In genomic region chr12:111123390-111123789, GRCh38 we compare ENCODE assay signal across 19 cellular contexts.
"Had no signal": no experiment of that assay in that cellular context is flagged by ENCODE, and none has a peak within 500 bp of the region (broad histone marks: within the 10 kb centered on the region; RNA-seq: fewer than 3 reads in every experiment).

No MANE protein-coding gene starts in this region.

- H3K36me3 ChIP-seq: SJCRH30 had no signal

- ATAC-seq: Right ventricle myocardium inferior, SK-N-SH treated with all-trans-retinoic acid at 6 μM for 48 hours had no signal

- H3K27ac ChIP-seq: SJCRH30 had no signal

- DNase-seq: KBM-7, MV-4-11, NCI-H1048, NCI-H1105, NCI-H1436 treated with DMSO at 0.1 percent for 48 hours, NCI-H1694, NCI-H187 treated with DMSO at 0.1 percent for 48 hours, NCI-H2029 treated with DMSO at 0.1 percent for 48 hours, NCI-H2171 treated with DMSO at 0.1 percent for 48 hours, NCI-H345, NCI-H446 treated with DMSO at 0.1 percent for 48 hours, NCI-H510A treated with DMSO at 0.1 percent for 48 hours, NCI-H526 treated with DMSO at 0.1 percent for 48 hours, NCI-H774, RPMI8226, SHP77 treated with DMSO at 0.1 percent for 48 hours, SJCRH30 had no signal

- H3K4me3 ChIP-seq: SJCRH30 had no signal

- H3K27me3 ChIP-seq: SJCRH30 had no signal
